ENCODE assay signal across 9 cellular contexts in genomic region chr10:84026821-84027257, GRCh38.
DNase-seq lines count a peak whose midpoint lies in the region; ATAC-seq, FAIRE-seq and TF ChIP-seq lines count a peak whose summit lies in the region.
"Had no signal": no experiment of that assay in that cellular context is flagged by ENCODE, and none has a peak within 500 bp of the region (broad histone marks: within the 10 kb centered on the region; RNA-seq: fewer than 3 reads in every experiment).

No MANE protein-coding gene starts in this region.

- DNase-seq in DMS 273 (lab: John Stamatoyannopoulos, UW; ENCODE audit: unreplicated experiment) = peak; percentile 57
- no peak for DNase-seq in DMS 273 treated with DMSO at 0.1 percent for 48 hours (lab: John Stamatoyannopoulos, UW)
- no peak for DNase-seq in frontal cortex (ENCODE audit: low spot score in 2 of 2)
- no peak for DNase-seq in nucleus accumbens (lab: John Stamatoyannopoulos, UW)

- peak; percentile 46 for ATAC-seq in HG03342 (IDR thresholded peaks at IDR 0.05; ENCODE audit: unreplicated experiment)
- no peak for ATAC-seq in GM21423 (IDR thresholded peaks at IDR 0.05; ENCODE audit: unreplicated experiment)

- TF ChIP-seq CTCF in WI38 (IDR thresholded peaks at IDR 0.05; ENCODE audit: low read depth, low read length) (peak; percentile 64), liver (IDR thresholded peaks at IDR 0.05; ENCODE audit: low read depth, low read length, missing input control) (peak; percentile 62)

- peak; percentile 53 to 68 for TF ChIP-seq RAD21 in liver (IDR thresholded peaks at IDR 0.05)

- no peaks in the 10 kb centered on the region for H3K27me3 ChIP-seq in liver (ENCODE audit: control insufficient read depth in 4 of 4, insufficient read depth in 4 of 4, low read length in 3 of 4)

- no peak overlapping the region for H3K4me3 ChIP-seq in WI38 (ENCODE audit: low read depth, low read length)
- H3K4me3 ChIP-seq in liver (ENCODE audit: low read depth in 1 of 3, low read length in 3 of 3) = no peak overlapping the region

- H3K9me3 ChIP-seq in liver (ENCODE audit: control insufficient read depth in 4 of 4, low read length in 3 of 4) = no peaks in the 10 kb centered on the region

- H3K36me3 ChIP-seq in liver (ENCODE audit: control insufficient read depth in 4 of 4, insufficient read depth in 3 of 4, low read depth in 1 of 4, low read length in 3 of 4) = no peaks in the 10 kb centered on the region

- no peaks in the 10 kb centered on the region for H3K4me1 ChIP-seq in liver (ENCODE audit: control insufficient read depth in 4 of 4, insufficient read depth in 4 of 4, low read length in 3 of 4)

- no peak for FAIRE-seq in frontal cortex (lab: Jason Lieb, UNC)
- FAIRE-seq: A204.1 had no signal

- no peak overlapping the region for H3K27ac ChIP-seq in liver (ENCODE audit: low read depth in 1 of 2, low read length in 2 of 2)

- no peak overlapping the region for H3K9ac ChIP-seq in liver (ENCODE audit: low read depth in 1 of 2, low read length in 2 of 2)

TF ChIP-seq in liver, 16 proteins besides CTCF, POLR2A, EP300 and RAD21:
- no peak for TF ChIP-seq EGR1 (IDR thresholded peaks at IDR 0.05; ENCODE audit: low read depth in 2 of 2)
- no peak for TF ChIP-seq YY1 (IDR thresholded peaks at IDR 0.05)
- no peak for TF ChIP-seq JUND (IDR thresholded peaks at IDR 0.05)
- no peak for TF ChIP-seq SP1 (IDR thresholded peaks at IDR 0.05)
- no peak for TF ChIP-seq GABPA (IDR thresholded peaks at IDR 0.05 in 1 of 2, conservative IDR thresholded peaks at IDR 0.05 in 1 of 2)
- TF ChIP-seq MAX (IDR thresholded peaks at IDR 0.05) = no peak
- no peak for TF ChIP-seq ATF3 (IDR thresholded peaks at IDR 0.05)
- no peak for TF ChIP-seq REST (IDR thresholded peaks at IDR 0.05)
- no peak for TF ChIP-seq FOXA2 (IDR thresholded peaks at IDR 0.05)
